ENCODE assay signal across 9 cellular contexts in genomic region chr20:56995635-56996075, GRCh38.
A peak's percentile ranks its signal among the peaks of the same experiment; 100 is the strongest.
DNase-seq lines count a peak whose midpoint lies in the region; ATAC-seq and TF ChIP-seq lines count a peak whose summit lies in the region.
"Had no signal": no experiment of that assay in that cellular context is flagged by ENCODE, and none has a peak within 500 bp of the region (broad histone marks: within the 10 kb centered on the region; RNA-seq: fewer than 3 reads in every experiment).

No MANE protein-coding gene starts in this region.

- H3K27ac Mint-ChIP-seq in activated naive CD4-positive, alpha-beta T cell treated with anti-CD3 and anti-CD28 coated beads, Interleukin-2, amount 10 ng/mL, durations not matched to agents 7 days and 5 days = no peak overlapping the region
- H3K27ac Mint-ChIP-seq in endothelial cell (ENCODE audit: unreplicated experiment) = no peak overlapping the region

- H3K9me3 ChIP-seq in transverse colon = peaks cover 0 to 11% of the 10 kb centered on the region in 2 donors
- peaks cover 0 to 7% (median 0%) of the 10 kb centered on the region in 3 donors for H3K9me3 ChIP-seq in adrenal gland (replicated peaks in 1 of 3)

- ATAC-seq in HG02642 (IDR thresholded peaks at IDR 0.05; ENCODE audit: poor library complexity, unreplicated experiment) = no peak

- H3K4me3 ChIP-seq in transverse colon (no peak overlapping the region), adrenal gland (no peak overlapping the region)
- H3K4me3 ChIP-seq: thoracic aorta had no signal

- H3K36me3 Mint-ChIP-seq in activated naive CD4-positive, alpha-beta T cell treated with anti-CD3 and anti-CD28 coated beads, Interleukin-2, amount 10 ng/mL, durations not matched to agents 7 days and 5 days = no peaks in the 10 kb centered on the region
- H3K36me3 Mint-ChIP-seq in endothelial cell (ENCODE audit: low read depth, unreplicated experiment) = no peaks in the 10 kb centered on the region

- CTCF ChIA-PET in activated naive CD4-positive, alpha-beta T cell treated with anti-CD3 and anti-CD28 coated beads, Interleukin-2, amount 10 ng/mL, durations not matched to agents 7 days and 5 days (lab: Charles Lee) = interaction anchor here (1.1 to 2.9 kb wide), 3 partner anchors 9 to 445 kb away, joined by 3 to 19 read pairs (median 4); no protein-coding TSS in a partner anchor

- peak; percentile 26 for DNase-seq in activated naive CD4-positive, alpha-beta T cell treated with anti-CD3 and anti-CD28 coated beads, Interleukin-2, amount 10 ng/mL, durations not matched to agents 7 days and 5 days
- DNase-seq in activated naive CD4-positive, alpha-beta T cell treated with Interleukin-2 at 50 U/mL for 16 hours = no peak
- DNase-seq in NCI-H460 (ENCODE audit: extremely low read depth, low read depth) (peak; percentile 12), endothelial cell (ENCODE audit: low spot score) (peak; percentile 71), transverse colon (no peak), adrenal gland (no peak), medulla oblongata (ENCODE audit: extremely low spot score) (no peak)

- H3K4me1 ChIP-seq in transverse colon = no peaks in the 10 kb centered on the region
- no peaks in the 10 kb centered on the region for H3K4me1 ChIP-seq in adrenal gland (replicated peaks in 1 of 2)

- TF ChIP-seq EP300 in transverse colon (IDR thresholded peaks at IDR 0.05; ENCODE audit: low read depth) = no peak

- TF ChIP-seq POLR2A in transverse colon (IDR thresholded peaks at IDR 0.05) = no peak
- no peak for TF ChIP-seq POLR2A in adrenal gland (IDR thresholded peaks at IDR 0.05)

- peaks cover 8% of the 10 kb centered on the region for H3K9me3 Mint-ChIP-seq in activated naive CD4-positive, alpha-beta T cell treated with anti-CD3 and anti-CD28 coated beads, Interleukin-2, amount 10 ng/mL, durations not matched to agents 7 days and 5 days
- H3K9me3 Mint-ChIP-seq in endothelial cell (ENCODE audit: unreplicated experiment) = no peaks in the 10 kb centered on the region

- TF ChIP-seq CTCF in endothelial cell (IDR thresholded peaks at IDR 0.05; ENCODE audit: unreplicated experiment) = peak; percentile 79
- peak; percentile 25 to 43 (median 38) for TF ChIP-seq CTCF in transverse colon (IDR thresholded peaks at IDR 0.05)
- peak in 2 of 6 experiments; percentile 14 to 18 for TF ChIP-seq CTCF in adrenal gland (IDR thresholded peaks at IDR 0.05)

- H3K4me3 Mint-ChIP-seq in activated naive CD4-positive, alpha-beta T cell treated with anti-CD3 and anti-CD28 coated beads, Interleukin-2, amount 10 ng/mL, durations not matched to agents 7 days and 5 days = no peak overlapping the region
- H3K4me3 Mint-ChIP-seq in endothelial cell (ENCODE audit: unreplicated experiment) = no peak overlapping the region

- no peaks in the 10 kb centered on the region for H3K4me1 Mint-ChIP-seq in activated naive CD4-positive, alpha-beta T cell treated with anti-CD3 and anti-CD28 coated beads, Interleukin-2, amount 10 ng/mL, durations not matched to agents 7 days and 5 days
- no peaks in the 10 kb centered on the region for H3K4me1 Mint-ChIP-seq in endothelial cell (ENCODE audit: unreplicated experiment)

- H3K27me3 ChIP-seq in transverse colon (no peaks in the 10 kb centered on the region), adrenal gland (no peaks in the 10 kb centered on the region)

- in situ Hi-C loops in transverse colon (cut with MboI; ENCODE audit: low pct_ligation_motif_present in 1 of 4, low pct_unique_long_range_greater_than_20kb in 1 of 4, low sequenced_read_pairs in 3 of 4) = no loop called here

- H3K27ac ChIP-seq in transverse colon (no peak overlapping the region), adrenal gland (no peak overlapping the region)
- H3K27ac ChIP-seq: thoracic aorta had no signal

- H3K27me3 Mint-ChIP-seq in activated naive CD4-positive, alpha-beta T cell treated with anti-CD3 and anti-CD28 coated beads, Interleukin-2, amount 10 ng/mL, durations not matched to agents 7 days and 5 days = no peaks in the 10 kb centered on the region
- no peaks in the 10 kb centered on the region for H3K27me3 Mint-ChIP-seq in endothelial cell (ENCODE audit: unreplicated experiment)

- WGBS in transverse colon (ENCODE audit: low coverage in 1 of 2), 2 donors = 51% methylated on average over 12 of the region's 12 CpGs; no CpG with 5 or more reads in 1 of the 2 donors
- 41 to 60% (median 56%) methylated on average over 5 to 12 of the region's 12 CpGs for WGBS in adrenal gland, 4 donors

- H3K36me3 ChIP-seq in transverse colon (no peaks in the 10 kb centered on the region), adrenal gland (replicated peaks in 1 of 2) (no peaks in the 10 kb centered on the region)
- H3K36me3 ChIP-seq: thoracic aorta had no signal

- intact Hi-C loops in transverse colon (cut with DNase I; ENCODE audit: low total_unique reads) (no loop called here), adrenal gland (cut with DNase I) (no loop called here)

Comparison
In these comparisons a context has a peak if more than half of its experiments do, and no peak if none do; other contexts are left out.
1. DNase-seq: peak in activated naive CD4-positive, alpha-beta T cell treated with anti-CD3 and anti-CD28 coated beads, Interleukin-2, amount 10 ng/mL, durations not matched to agents 7 days and 5 days (single experiment), NCI-H460 (single experiment) and endothelial cell (single experiment); none in activated naive CD4-positive, alpha-beta T cell treated with Interleukin-2 at 50 U/mL for 16 hours (single experiment), transverse colon (single experiment), adrenal gland (0 of 7) and medulla oblongata (single experiment).